1 cellular context compared by ENCODE assay signal in the genomic region with DNA sequence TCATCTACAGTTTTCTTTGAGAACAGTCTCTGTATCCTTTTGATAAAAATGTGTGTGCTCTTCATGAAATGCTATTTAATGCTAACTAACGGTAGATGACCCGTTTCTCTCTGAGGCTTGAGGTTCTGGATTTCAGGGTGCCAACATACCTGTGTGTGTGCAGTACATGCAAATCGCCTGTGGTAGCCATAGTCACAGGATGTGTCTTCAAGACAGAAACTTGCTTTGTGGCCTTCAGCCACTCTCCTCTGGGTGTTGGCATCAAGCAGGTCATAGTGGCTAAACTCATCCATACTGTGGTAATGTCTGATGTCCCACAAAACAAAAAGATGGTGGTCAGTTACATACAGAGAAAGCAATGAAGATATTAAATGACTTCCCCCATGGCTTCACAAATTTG.
TF ChIP-seq lines count a peak whose summit lies in the region.

No MANE protein-coding gene starts in this region.

TF ChIP-seq in IMR-90, 13 proteins besides CTCF, POLR2A, EP300 and RAD21 (continued from another document):
- TF ChIP-seq ELK1 (IDR thresholded peaks at IDR 0.05; ENCODE audit: borderline replicate concordance, low read depth, low read length) = no peak
- TF ChIP-seq BHLHE40 (IDR thresholded peaks at IDR 0.05; ENCODE audit: low read depth, low read length) = no peak
- TF ChIP-seq CEBPB (IDR thresholded peaks at IDR 0.05; ENCODE audit: low read depth, low read length) = no peak
- no peak for TF ChIP-seq NFE2L2 (IDR thresholded peaks at IDR 0.05; ENCODE audit: low read depth, low read length)
